16 cellular contexts compared by ENCODE assay signal in the genomic region with DNA sequence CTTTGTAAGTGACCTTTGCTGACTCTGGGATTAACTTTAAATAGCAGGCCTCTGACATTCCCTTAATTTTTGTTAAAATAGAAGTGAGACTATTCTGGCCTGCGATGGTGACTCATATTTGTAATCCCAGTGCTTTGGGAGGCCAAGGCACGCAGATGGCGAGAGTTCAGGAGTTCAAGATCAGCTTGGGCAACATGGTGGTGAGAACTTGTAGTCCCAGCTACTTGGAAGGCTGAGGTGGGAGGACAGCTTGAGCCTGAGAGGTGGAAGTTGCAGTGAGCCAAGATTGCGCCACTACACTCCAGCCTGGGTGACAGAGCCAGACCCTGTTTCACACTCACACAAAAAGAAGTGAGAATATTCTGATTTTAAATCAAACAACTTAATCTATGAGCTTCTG.
A peak's percentile ranks its signal among the peaks of the same experiment; 100 is the strongest.
DNase-seq lines count a peak whose midpoint lies in the region; ATAC-seq and TF ChIP-seq lines count a peak whose summit lies in the region.
"Had no signal": no experiment of that assay in that cellular context is flagged by ENCODE, and none has a peak within 500 bp of the region (broad histone marks: within the 10 kb centered on the region; RNA-seq: fewer than 3 reads in every experiment).

No MANE protein-coding gene starts in this region.

- TF ChIP-seq CTCF in HL-60 (IDR thresholded peaks at IDR 0.05; ENCODE audit: insufficient read depth, low read length), result no peak
- no peak for TF ChIP-seq CTCF in MM.1S (IDR thresholded peaks at IDR 0.05; ENCODE audit: low read length)

- no peak overlapping the region for H2AFZ ChIP-seq in ACC112 (ENCODE audit: low read length, unreplicated experiment)
- no peak overlapping the region for H2AFZ ChIP-seq in MM.1S (ENCODE audit: low read length)
- H2AFZ ChIP-seq: PC-9 had no signal

- no peak overlapping the region for H3K4me2 ChIP-seq in MM.1S (ENCODE audit: low read depth, low read length)
- H3K4me2 ChIP-seq: A549, PC-9 had no signal

- no peaks in the 10 kb centered on the region for H3K9me2 ChIP-seq in MM.1S (replicated peaks; ENCODE audit: insufficient read depth, low read length)

- no peaks in the 10 kb centered on the region for H3F3A ChIP-seq in MM.1S (ENCODE audit: insufficient read depth, low read length)

- DNase-seq in HL-60 (ENCODE audit: low read depth in 1 of 2, low spot score in 1 of 2) (peak; percentile 60 to 80), SKM-1 treated with dmso at 0.1 percent for 144 hours (lab: John Stamatoyannopoulos, UW; ENCODE audit: unreplicated experiment) (peak; percentile 86), foreskin melanocyte (peak; percentile 16), MM.1S (no peak), D341Med (ENCODE audit: low spot score) (no peak)
- DNase-seq: activated CD4-positive, CD25-positive, alpha-beta regulatory T cell; activated naive CD8-positive, alpha-beta T cell treated with anti-CD3 and anti-CD28 coated beads, Interleukin-2, amount 10 ng/mL, durations not matched to agents 7 days and 5 days; hippocampal formation; left ventricle myocardium inferior; NCI-H1417 treated with DMSO at 0.1 percent for 48 hours; PC-9; T-cell had no signal

- no peak for ATAC-seq in GM19328 (IDR thresholded peaks at IDR 0.05; ENCODE audit: unreplicated experiment)
- no peak for ATAC-seq in HG03196 (IDR thresholded peaks at IDR 0.05; ENCODE audit: unreplicated experiment)
- ATAC-seq: A549, T-cell had no signal

- H3K4me3 ChIP-seq in ACC112 (ENCODE audit: low read depth, low read length), result no peak overlapping the region
- H3K4me3 ChIP-seq in HL-60 (replicated peaks; ENCODE audit: insufficient read depth, low read length), result no peak overlapping the region
- no peak overlapping the region for H3K4me3 ChIP-seq in MM.1S (ENCODE audit: low read length)
- H3K4me3 ChIP-seq: A549, left ventricle myocardium inferior, PC-9 had no signal

- H3K27ac ChIP-seq in ACC112 (ENCODE audit: low read depth, low read length) (peak overlapping the region; percentile 22; the same call in 1 of the 2 replicates), HL-60 (replicated peaks) (no peak overlapping the region), MM.1S (ENCODE audit: low read length) (no peak overlapping the region)
- H3K27ac ChIP-seq: A549, left ventricle myocardium inferior, PC-9 had no signal

- H4K20me1 ChIP-seq in MM.1S (ENCODE audit: insufficient read depth, low read length), result no peaks in the 10 kb centered on the region

- H3K36me3 ChIP-seq in ACC112 (ENCODE audit: insufficient read depth, low read length), result no peaks in the 10 kb centered on the region
- H3K36me3 ChIP-seq in MM.1S (replicated peaks; ENCODE audit: insufficient read depth, low read length), result no peaks in the 10 kb centered on the region
- H3K36me3 ChIP-seq: left ventricle myocardium inferior had no signal

- no peaks in the 10 kb centered on the region for H3K27me3 ChIP-seq in ACC112 (ENCODE audit: insufficient read depth, low read length)
- no peaks in the 10 kb centered on the region for H3K27me3 ChIP-seq in HL-60 (ENCODE audit: insufficient read depth, poor library complexity, severe bottlenecking)
- no peaks in the 10 kb centered on the region for H3K27me3 ChIP-seq in MM.1S (replicated peaks; ENCODE audit: insufficient read depth, low read length)

- no peak overlapping the region for H3K9ac ChIP-seq in MM.1S (ENCODE audit: low read length)

- H3K9me3 ChIP-seq in MM.1S (replicated peaks; ENCODE audit: insufficient read depth, low read length), result no peaks in the 10 kb centered on the region
- H3K9me3 ChIP-seq: A549 had no signal

- H3K4me1 ChIP-seq in ACC112 (ENCODE audit: control insufficient read depth, insufficient read depth, low read length, unreplicated experiment) (peaks cover 28% of the 10 kb centered on the region), MM.1S (ENCODE audit: low read length) (peaks cover 11% of the 10 kb centered on the region; the same call in 1 of the 2 replicates)

- H3K79me2 ChIP-seq in ACC112 (ENCODE audit: control insufficient read depth, insufficient read depth, low read length, unreplicated experiment) (no peaks in the 10 kb centered on the region), MM.1S (ENCODE audit: low read length) (no peaks in the 10 kb centered on the region)

Comparison
In these comparisons a context has a peak if more than half of its experiments do, and no peak if none do; other contexts are left out.
1. DNase-seq: peak in HL-60 (2 of 2), SKM-1 treated with dmso at 0.1 percent for 144 hours (single experiment) and foreskin melanocyte (single experiment); none in MM.1S (single experiment) and D341Med (single experiment).